In the genomic region with DNA sequence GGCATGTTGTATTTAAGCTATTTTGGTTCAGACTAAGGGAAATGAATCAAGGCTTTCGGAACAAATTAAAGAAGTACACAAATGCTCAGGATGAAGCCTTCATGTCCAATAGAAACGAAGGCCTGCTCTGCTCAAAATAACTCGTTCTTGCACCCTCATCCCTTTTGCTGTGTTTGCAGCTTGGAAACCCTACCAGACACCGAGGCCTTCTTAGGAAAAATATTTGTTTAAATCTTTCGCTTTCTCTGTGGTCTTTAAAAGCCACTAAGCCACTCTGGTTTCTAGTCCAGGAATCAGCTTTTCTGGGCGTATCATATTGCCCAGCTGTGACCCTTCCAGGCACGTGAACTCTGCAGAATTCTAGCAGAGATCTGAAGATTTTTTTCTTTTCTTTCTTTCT, we compare ENCODE assay signal across 1 cellular context.
TF ChIP-seq lines count a peak whose summit lies in the region.

No MANE protein-coding gene starts in this region.

TF ChIP-seq in IMR-90, 13 proteins besides CTCF, POLR2A, EP300 and RAD21:
- TF ChIP-seq RCOR1 (IDR thresholded peaks at IDR 0.05; ENCODE audit: insufficient replicate concordance, low read length) (no peak), NFE2L2 (IDR thresholded peaks at IDR 0.05; ENCODE audit: low read depth, low read length) (no peak)
